Comparison of ENCODE assay signal across 1 cellular context in the genomic region with DNA sequence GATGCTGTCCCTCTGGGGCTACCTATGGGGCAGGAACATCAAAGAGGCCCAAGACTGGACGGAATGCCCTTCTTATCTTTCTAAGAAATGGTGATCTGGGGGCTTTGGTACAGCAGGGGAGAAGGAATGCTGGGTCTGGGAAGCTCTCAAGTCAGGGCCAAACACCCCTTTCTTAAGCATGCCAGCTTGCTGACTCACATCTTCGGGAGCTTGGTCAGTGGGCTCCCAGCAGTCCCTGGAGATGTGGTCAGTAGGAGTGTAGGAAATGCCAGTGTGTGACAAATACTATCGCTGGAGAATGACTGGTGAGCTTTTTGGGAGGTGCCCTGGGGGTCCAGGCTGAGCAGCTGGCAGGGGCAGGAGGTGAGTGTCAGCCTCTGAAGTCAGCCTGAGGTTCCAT.
TF ChIP-seq lines count a peak whose summit lies in the region.

No MANE protein-coding gene starts in this region.

TF ChIP-seq in WTC11, 78 proteins besides CTCF, POLR2A, EP300 and RAD21 (continued from another document):
- TF ChIP-seq, protein P1, sequence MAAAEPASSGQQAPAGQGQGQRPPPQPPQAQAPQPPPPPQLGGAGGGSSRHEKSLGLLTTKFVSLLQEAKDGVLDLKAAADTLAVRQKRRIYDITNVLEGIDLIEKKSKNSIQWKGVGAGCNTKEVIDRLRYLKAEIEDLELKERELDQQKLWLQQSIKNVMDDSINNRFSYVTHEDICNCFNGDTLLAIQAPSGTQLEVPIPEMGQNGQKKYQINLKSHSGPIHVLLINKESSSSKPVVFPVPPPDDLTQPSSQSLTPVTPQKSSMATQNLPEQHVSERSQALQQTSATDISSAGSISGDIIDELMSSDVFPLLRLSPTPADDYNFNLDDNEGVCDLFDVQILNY (CRISPR knock-in tag; IDR thresholded peaks at IDR 0.05): no peak
- no peak for TF ChIP-seq CBFB (CRISPR knock-in tag; IDR thresholded peaks at IDR 0.05; ENCODE audit: low read depth)
